In the genomic region with DNA sequence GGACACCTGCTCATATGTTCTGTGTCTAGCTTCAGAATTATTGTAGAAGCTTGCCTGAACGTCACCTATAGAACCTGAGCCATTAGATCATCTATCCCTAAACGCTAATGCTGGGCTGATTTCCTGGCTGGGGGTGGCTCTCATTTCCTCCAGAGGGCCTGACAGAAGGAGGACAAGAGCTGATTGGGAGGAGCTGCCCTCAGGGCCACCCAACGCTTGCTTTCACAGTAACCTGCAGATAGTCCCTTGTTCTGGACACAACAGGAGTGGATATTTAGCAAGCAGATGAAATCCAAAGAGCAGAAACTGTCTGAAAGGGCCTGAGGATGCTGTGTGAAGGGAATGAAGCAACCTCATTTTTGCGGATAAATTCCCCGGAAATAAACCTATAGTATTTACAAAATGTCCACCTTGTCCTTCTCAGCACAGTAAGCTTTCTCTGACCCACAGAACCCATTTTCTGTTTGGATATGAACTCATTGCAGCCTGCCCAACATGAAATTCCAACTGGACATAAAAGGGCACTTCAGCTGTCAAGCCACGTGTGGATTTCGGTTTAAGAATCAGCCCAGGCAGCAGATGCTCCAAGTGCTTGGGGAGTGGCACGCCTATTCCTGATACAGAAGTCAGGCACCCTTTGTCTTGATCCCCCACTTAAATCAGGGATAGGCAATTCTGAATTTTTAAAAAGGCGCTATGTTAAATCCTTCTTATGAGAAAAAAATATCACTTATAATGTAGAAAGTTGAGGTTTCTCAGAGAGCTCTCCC, we compare ENCODE assay signal across 1 cellular context.
TF ChIP-seq lines count a peak whose summit lies in the region.

No MANE protein-coding gene starts in this region.

TF ChIP-seq in IMR-90, 13 proteins besides CTCF, POLR2A, EP300 and RAD21 (continued from another document):
- TF ChIP-seq, protein P1, sequence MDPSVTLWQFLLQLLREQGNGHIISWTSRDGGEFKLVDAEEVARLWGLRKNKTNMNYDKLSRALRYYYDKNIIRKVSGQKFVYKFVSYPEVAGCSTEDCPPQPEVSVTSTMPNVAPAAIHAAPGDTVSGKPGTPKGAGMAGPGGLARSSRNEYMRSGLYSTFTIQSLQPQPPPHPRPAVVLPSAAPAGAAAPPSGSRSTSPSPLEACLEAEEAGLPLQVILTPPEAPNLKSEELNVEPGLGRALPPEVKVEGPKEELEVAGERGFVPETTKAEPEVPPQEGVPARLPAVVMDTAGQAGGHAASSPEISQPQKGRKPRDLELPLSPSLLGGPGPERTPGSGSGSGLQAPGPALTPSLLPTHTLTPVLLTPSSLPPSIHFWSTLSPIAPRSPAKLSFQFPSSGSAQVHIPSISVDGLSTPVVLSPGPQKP (IDR thresholded peaks at IDR 0.05; ENCODE audit: borderline replicate concordance, low read depth, low read length): no peak
